In the genomic region with DNA sequence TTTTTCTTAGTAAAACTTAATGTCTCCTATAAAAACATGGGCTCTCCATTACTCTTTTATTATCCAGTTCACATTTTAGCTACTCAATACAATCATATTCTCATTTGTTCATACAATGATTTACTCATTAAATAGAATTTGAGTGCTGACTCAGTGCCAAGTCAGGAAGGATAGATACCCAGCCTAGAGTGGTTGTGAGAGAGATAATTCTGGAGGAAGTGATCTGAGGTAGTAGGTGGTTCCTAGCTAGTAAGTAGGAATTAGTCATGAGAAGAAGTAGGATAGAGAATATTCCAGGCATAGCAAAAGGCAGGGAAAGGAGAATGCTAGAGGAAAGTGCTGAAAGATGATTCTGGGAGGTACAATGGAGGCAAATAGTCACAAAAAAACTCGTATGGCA, we compare ENCODE assay signal across 13 cellular contexts.
"Had no signal": no experiment of that assay in that cellular context is flagged by ENCODE, and none has a peak within 500 bp of the region (broad histone marks: within the 10 kb centered on the region; RNA-seq: fewer than 3 reads in every experiment).

No MANE protein-coding gene starts in this region.

- H3K27me3 ChIP-seq: gastroesophageal sphincter, upper lobe of left lung had no signal

- H3K36me3 ChIP-seq: gastroesophageal sphincter, prostate gland, upper lobe of left lung had no signal

- H3K27ac ChIP-seq: gastroesophageal sphincter, prostate gland, upper lobe of left lung had no signal

- DNase-seq: activated CD4-positive, alpha-beta T cell treated with anti-CD3 and anti-CD28 coated beads, Interleukin-2, amount 50 U/mL, for 4 hours; activated naive CD4-positive, alpha-beta T cell treated with Interleukin-2 at 50 U/mL for 16 hours; aorta; cerebellar nuclear complex; effector memory CD4-positive, alpha-beta T cell; erythroblast; stimulated activated naive CD8-positive, alpha-beta T cell treated with anti-CD3 and anti-CD28 coated beads, Interleukin-15, amount 100 ng/mL, for 72 hours; T-helper 2 cell; upper lobe of left lung had no signal

- H3K9me3 ChIP-seq: gastroesophageal sphincter, prostate gland, upper lobe of left lung had no signal

- H3K4me3 ChIP-seq: gastroesophageal sphincter, prostate gland, upper lobe of left lung had no signal

- H3K4me1 ChIP-seq: gastroesophageal sphincter, prostate gland, upper lobe of left lung had no signal

- ATAC-seq: activated T-helper 17 cell treated with anti-CD3 and anti-CD28 coated beads, Interleukin-2, amount 50 U/mL, for 72 hours; gastroesophageal sphincter; sciatic nerve; stimulated activated naive CD8-positive, alpha-beta T cell treated with anti-CD3 and anti-CD28 coated beads, Interleukin-15, amount 100 ng/mL, for 72 hours had no signal
